In the genomic region with DNA sequence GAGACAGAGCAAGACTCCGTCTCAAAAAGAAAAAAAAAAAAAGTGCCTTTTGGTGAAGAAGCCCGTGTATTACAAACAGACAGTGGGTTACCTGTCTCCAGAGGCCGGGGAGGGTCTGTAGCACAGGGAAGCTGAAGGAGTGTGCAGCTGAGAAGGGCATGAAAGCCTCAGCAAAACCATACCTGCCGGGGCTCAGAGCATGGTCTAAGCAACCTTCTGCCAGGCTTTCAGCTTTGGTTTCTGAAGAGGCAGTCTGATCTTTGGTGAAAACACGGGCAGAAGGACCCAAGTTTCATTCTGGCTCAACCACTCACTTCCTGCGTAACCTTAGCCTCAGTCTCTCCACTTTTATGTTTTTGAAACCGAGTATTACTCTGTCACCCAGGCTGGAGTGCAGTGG, we compare ENCODE assay signal across 19 cellular contexts. TPM values are rescaled to one million over a fixed set of nuclear protein-coding genes. Genes with fewer than 3 reads are reported as not detected.
DNase-seq lines count a peak whose midpoint lies in the region; ATAC-seq lines count a peak whose summit lies in the region.
"Had no signal": no experiment of that assay in that cellular context is flagged by ENCODE, and none has a peak within 500 bp of the region (broad histone marks: within the 10 kb centered on the region; RNA-seq: fewer than 3 reads in every experiment).

No MANE protein-coding gene starts in this region.

- peaks cover 24% of the 10 kb centered on the region for H3K4me1 ChIP-seq in thymus (ENCODE audit: control insufficient read depth, insufficient read depth, low read length)

- peaks cover 3% of the 10 kb centered on the region for H3K27me3 Mint-ChIP-seq in activated naive CD4-positive, alpha-beta T cell treated with anti-CD3 and anti-CD28 coated beads, Interleukin-2, amount 10 ng/mL, durations not matched to agents 7 days and 5 days
- no peaks in the 10 kb centered on the region for H3K27me3 Mint-ChIP-seq in T-helper 2 cell treated with Interferon-gamma antibody and Interleukin-4, amounts not matched to agents 5 μg/mL and 100 μg/mL, for 36 hours (ENCODE audit: low read depth)
- H3K27me3 Mint-ChIP-seq: stimulated activated memory B cell treated with anti-CD40 and anti-IgM and Interleukin-4, amounts not matched to agents 10 μg/mL and 1 μg/mL and 100 μg/mL, for 72 hours had no signal

- WGBS in thymus, result 86% methylated on average over 7 of the region's 7 CpGs

- no peak overlapping the region for H3K4me3 ChIP-seq in thymus (ENCODE audit: low read length)
- H3K4me3 ChIP-seq: adrenal gland, upper lobe of right lung had no signal

- no peaks in the 10 kb centered on the region for H3K9me3 ChIP-seq in thymus (ENCODE audit: control insufficient read depth)
- H3K9me3 ChIP-seq: adrenal gland, neutrophil, upper lobe of right lung had no signal

- H3K36me3 ChIP-seq in thymus (ENCODE audit: control insufficient read depth, insufficient read depth), result no peaks in the 10 kb centered on the region
- H3K36me3 ChIP-seq: adrenal gland, neutrophil, upper lobe of right lung had no signal

- peak overlapping the region; percentile 66 for H3K4me3 Mint-ChIP-seq in activated naive CD4-positive, alpha-beta T cell treated with anti-CD3 and anti-CD28 coated beads, Interleukin-2, amount 10 ng/mL, durations not matched to agents 7 days and 5 days
- H3K4me3 Mint-ChIP-seq in T-helper 2 cell treated with Interferon-gamma antibody and Interleukin-4, amounts not matched to agents 5 μg/mL and 100 μg/mL, for 36 hours, result peak overlapping the region; percentile 90
- H3K4me3 Mint-ChIP-seq: stimulated activated memory B cell treated with anti-CD40 and anti-IgM and Interleukin-4, amounts not matched to agents 10 μg/mL and 1 μg/mL and 100 μg/mL, for 72 hours had no signal

- no peaks in the 10 kb centered on the region for H3K27me3 ChIP-seq in thymus (ENCODE audit: control insufficient read depth, insufficient read depth)
- H3K27me3 ChIP-seq: adrenal gland, neutrophil, upper lobe of right lung had no signal

- CTCF ChIA-PET in activated naive CD4-positive, alpha-beta T cell treated with anti-CD3 and anti-CD28 coated beads, Interleukin-2, amount 10 ng/mL, durations not matched to agents 7 days and 5 days (lab: Charles Lee), result no interaction called here

- H3K27ac Mint-ChIP-seq in activated naive CD4-positive, alpha-beta T cell treated with anti-CD3 and anti-CD28 coated beads, Interleukin-2, amount 10 ng/mL, durations not matched to agents 7 days and 5 days, result peak overlapping the region; percentile 94
- H3K27ac Mint-ChIP-seq in T-helper 2 cell treated with Interferon-gamma antibody and Interleukin-4, amounts not matched to agents 5 μg/mL and 100 μg/mL, for 36 hours, result peak overlapping the region; percentile 98

- peak; percentile 49 for DNase-seq in activated naive CD4-positive, alpha-beta T cell treated with anti-CD3 and anti-CD28 coated beads, Interleukin-2, amount 10 ng/mL, durations not matched to agents 7 days and 5 days
- DNase-seq in activated naive CD4-positive, alpha-beta T cell treated with anti-CD3 and anti-CD28 coated beads, Interleukin-2, amount 50 U/mL, for 16 hours, result no peak
- DNase-seq in T-helper 2 cell treated with Interferon-gamma antibody and Interleukin-4, amounts not matched to agents 5 μg/mL and 100 μg/mL, for 36 hours (ENCODE audit: low spot score), result no peak
- DNase-seq in cerebellum (ENCODE audit: low spot score) (no peak), KG1 (lab: John Stamatoyannopoulos, UW) (no peak)
- DNase-seq: adrenal gland; COR-L47; effector CD8-positive, alpha-beta T cell; MM.1S; NCI-H1694 treated with DMSO at 0.1 percent for 48 hours; RPMI8226; upper lobe of right lung had no signal

- peak overlapping the region; percentile 100 for H3K27ac ChIP-seq in angular gyrus (ENCODE audit: low read depth, low read length)
- H3K27ac ChIP-seq in thymus (ENCODE audit: low read depth), result peak overlapping the region; percentile 52
- H3K27ac ChIP-seq: neutrophil had no signal

- H3K4me1 Mint-ChIP-seq in activated naive CD4-positive, alpha-beta T cell treated with anti-CD3 and anti-CD28 coated beads, Interleukin-2, amount 10 ng/mL, durations not matched to agents 7 days and 5 days, result peaks cover 48% of the 10 kb centered on the region
- H3K4me1 Mint-ChIP-seq in T-helper 2 cell treated with Interferon-gamma antibody and Interleukin-4, amounts not matched to agents 5 μg/mL and 100 μg/mL, for 36 hours (ENCODE audit: low read depth), result peaks cover 29% of the 10 kb centered on the region

- no peaks in the 10 kb centered on the region for H3K36me3 Mint-ChIP-seq in activated naive CD4-positive, alpha-beta T cell treated with anti-CD3 and anti-CD28 coated beads, Interleukin-2, amount 10 ng/mL, durations not matched to agents 7 days and 5 days
- H3K36me3 Mint-ChIP-seq in T-helper 2 cell treated with Interferon-gamma antibody and Interleukin-4, amounts not matched to agents 5 μg/mL and 100 μg/mL, for 36 hours (ENCODE audit: low read depth), result no peaks in the 10 kb centered on the region
- H3K36me3 Mint-ChIP-seq: stimulated activated memory B cell treated with anti-CD40 and anti-IgM and Interleukin-4, amounts not matched to agents 10 μg/mL and 1 μg/mL and 100 μg/mL, for 72 hours had no signal

- no peaks in the 10 kb centered on the region for H3K9me3 Mint-ChIP-seq in activated naive CD4-positive, alpha-beta T cell treated with anti-CD3 and anti-CD28 coated beads, Interleukin-2, amount 10 ng/mL, durations not matched to agents 7 days and 5 days
- no peaks in the 10 kb centered on the region for H3K9me3 Mint-ChIP-seq in T-helper 2 cell treated with Interferon-gamma antibody and Interleukin-4, amounts not matched to agents 5 μg/mL and 100 μg/mL, for 36 hours
- H3K9me3 Mint-ChIP-seq: stimulated activated memory B cell treated with anti-CD40 and anti-IgM and Interleukin-4, amounts not matched to agents 10 μg/mL and 1 μg/mL and 100 μg/mL, for 72 hours had no signal

- no peak for ATAC-seq in GM21526 (IDR thresholded peaks at IDR 0.05; ENCODE audit: low FRiP score, unreplicated experiment)
- ATAC-seq: stimulated activated memory B cell treated with anti-CD40 and anti-IgM and Interleukin-4, amounts not matched to agents 10 μg/mL and 1 μg/mL and 100 μg/mL, for 72 hours; upper lobe of right lung had no signal

RNA-seq across cellular contexts. Expression of a gene that starts 21.5 kb away (rescaled TPM):
- 0.55 TPM for polyA plus RNA-seq in thymus
- total RNA-seq in cerebellum, result 0.54 TPM
- total RNA-seq: cardiac septum, H1 had no signal

RNA-seq across cellular contexts. Expression of a gene that starts 29.8 kb away (rescaled TPM):
- polyA plus RNA-seq in thymus, result 118 TPM
- total RNA-seq in cerebellum, result 6.3 TPM
